ENCODE assay signal across 19 cellular contexts in genomic region chr4:94348705-94349104, GRCh38. TPM values are rescaled to one million over a fixed set of nuclear protein-coding genes. Genes with fewer than 3 reads are reported as not detected.
A peak's percentile ranks its signal among the peaks of the same experiment; 100 is the strongest.
DNase-seq lines count a peak whose midpoint lies in the region; ATAC-seq, FAIRE-seq and TF ChIP-seq lines count a peak whose summit lies in the region.
"Had no signal": no experiment of that assay in that cellular context is flagged by ENCODE, and none has a peak within 500 bp of the region (broad histone marks: within the 10 kb centered on the region; RNA-seq: fewer than 3 reads in every experiment).

No MANE protein-coding gene starts in this region.

- FAIRE-seq in GM12891 (lab: Jason Lieb, UNC): no peak

- no peak for DNase-seq in activated T-cell treated with anti-CD3 and anti-CD28 coated beads, Interleukin-2, amount 50 U/mL, for 4 hours
- no peak for DNase-seq in activated T-cell treated with anti-CD3 and anti-CD28 coated beads, Interleukin-2, amount 50 U/mL, for 1 hour
- DNase-seq in LHCN-M2 (ENCODE audit: low read depth): peak; percentile 36
- DNase-seq in activated T-helper 2 cell treated with anti-CD3 and anti-CD28 coated beads, Interferon-gamma antibody, Interleukin-2, Interleukin-4, amounts not matched to agents 10 μg/mL and 5 μg/mL and 100 μg/mL, durations not matched to agents 14 hours and 24 hours and 36 hours (ENCODE audit: low spot score): no peak
- no peak for DNase-seq in stimulated activated effector memory CD8-positive, alpha-beta T cell treated with anti-CD3 and anti-CD28 coated beads, Interleukin-12 subunit alpha, Interleukin-12 subunit beta, amount 100 ng/mL, for 72 hours (ENCODE audit: low spot score in 2 of 2)
- DNase-seq in GM12891 (ENCODE audit: insufficient read length, low spot score): no peak
- DNase-seq: DMS79, H9, Karpas-422, MM.1S, NCI-H1092 treated with DMSO at 0.1 percent for 48 hours, NCI-H146, NCI-H2029 treated with DMSO at 0.1 percent for 48 hours, NCI-H2171, NCI-H526 treated with DMSO at 0.1 percent for 48 hours had no signal

- no peak overlapping the region for H3K4me3 Mint-ChIP-seq in activated T-cell treated with anti-CD3 and anti-CD28 coated beads, Interleukin-2, amount 50 U/mL, for 4 hours
- H3K4me3 Mint-ChIP-seq in activated T-helper 2 cell treated with anti-CD3 and anti-CD28 coated beads, Interferon-gamma antibody, Interleukin-2, Interleukin-4, amounts not matched to agents 10 μg/mL and 5 μg/mL and 100 μg/mL, durations not matched to agents 14 hours and 24 hours and 36 hours (ENCODE audit: low read depth): no peak overlapping the region
- no peak overlapping the region for H3K4me3 Mint-ChIP-seq in stimulated activated effector memory CD8-positive, alpha-beta T cell treated with anti-CD3 and anti-CD28 coated beads, Interleukin-12 subunit alpha, Interleukin-12 subunit beta, amount 100 ng/mL, for 72 hours
- H3K4me3 Mint-ChIP-seq: H9 had no signal

- no peak for TF ChIP-seq POLR2A in GM12891 (IDR thresholded peaks at IDR 0.05; ENCODE audit: low read depth, low read length)

- no peaks in the 10 kb centered on the region for H3K9me3 Mint-ChIP-seq in activated T-cell treated with anti-CD3 and anti-CD28 coated beads, Interleukin-2, amount 50 U/mL, for 4 hours
- no peaks in the 10 kb centered on the region for H3K9me3 Mint-ChIP-seq in activated T-helper 2 cell treated with anti-CD3 and anti-CD28 coated beads, Interferon-gamma antibody, Interleukin-2, Interleukin-4, amounts not matched to agents 10 μg/mL and 5 μg/mL and 100 μg/mL, durations not matched to agents 14 hours and 24 hours and 36 hours
- H3K9me3 Mint-ChIP-seq in stimulated activated effector memory CD8-positive, alpha-beta T cell treated with anti-CD3 and anti-CD28 coated beads, Interleukin-12 subunit alpha, Interleukin-12 subunit beta, amount 100 ng/mL, for 72 hours: no peaks in the 10 kb centered on the region
- H3K9me3 Mint-ChIP-seq: H9 had no signal

- no peaks in the 10 kb centered on the region for H3K36me3 Mint-ChIP-seq in activated T-cell treated with anti-CD3 and anti-CD28 coated beads, Interleukin-2, amount 50 U/mL, for 4 hours (ENCODE audit: insufficient read depth)
- no peaks in the 10 kb centered on the region for H3K36me3 Mint-ChIP-seq in activated T-helper 2 cell treated with anti-CD3 and anti-CD28 coated beads, Interferon-gamma antibody, Interleukin-2, Interleukin-4, amounts not matched to agents 10 μg/mL and 5 μg/mL and 100 μg/mL, durations not matched to agents 14 hours and 24 hours and 36 hours (ENCODE audit: low read depth)
- no peaks in the 10 kb centered on the region for H3K36me3 Mint-ChIP-seq in stimulated activated effector memory CD8-positive, alpha-beta T cell treated with anti-CD3 and anti-CD28 coated beads, Interleukin-12 subunit alpha, Interleukin-12 subunit beta, amount 100 ng/mL, for 72 hours

- peaks cover 6% of the 10 kb centered on the region for H3K27me3 Mint-ChIP-seq in activated T-cell treated with anti-CD3 and anti-CD28 coated beads, Interleukin-2, amount 50 U/mL, for 4 hours (ENCODE audit: low read depth)
- H3K27me3 Mint-ChIP-seq in activated T-helper 2 cell treated with anti-CD3 and anti-CD28 coated beads, Interferon-gamma antibody, Interleukin-2, Interleukin-4, amounts not matched to agents 10 μg/mL and 5 μg/mL and 100 μg/mL, durations not matched to agents 14 hours and 24 hours and 36 hours (ENCODE audit: low read depth): no peaks in the 10 kb centered on the region

- peak; percentile 36 to 37 for ATAC-seq in activated T-cell treated with anti-CD3 and anti-CD28 coated beads, Interleukin-2, amount 50 U/mL, for 4 hours
- ATAC-seq in stimulated activated effector memory CD8-positive, alpha-beta T cell treated with anti-CD3 and anti-CD28 coated beads, Interleukin-12 subunit alpha, Interleukin-12 subunit beta, amount 100 ng/mL, for 72 hours: no peak
- ATAC-seq in HG02763 (IDR thresholded peaks at IDR 0.05; ENCODE audit: unreplicated experiment): no peak
- ATAC-seq: Panc1 had no signal

- intact Hi-C loops in activated T-helper 2 cell treated with anti-CD3 and anti-CD28 coated beads, Interferon-gamma antibody, Interleukin-2, Interleukin-4, amounts not matched to agents 10 μg/mL and 5 μg/mL and 100 μg/mL, durations not matched to agents 14 hours and 24 hours and 36 hours (cut with micrococcal nuclease): loop anchor here (1.0 to 5.0 kb wide), 3 partner anchors 9 to 141 kb away; partner anchors contain the start of genes PDLIM5 and SMARCAD1

- H3K27ac Mint-ChIP-seq in activated T-helper 2 cell treated with anti-CD3 and anti-CD28 coated beads, Interferon-gamma antibody, Interleukin-2, Interleukin-4, amounts not matched to agents 10 μg/mL and 5 μg/mL and 100 μg/mL, durations not matched to agents 14 hours and 24 hours and 36 hours: peak overlapping the region; percentile 84
- peak overlapping the region; percentile 23 for H3K27ac Mint-ChIP-seq in stimulated activated effector memory CD8-positive, alpha-beta T cell treated with anti-CD3 and anti-CD28 coated beads, Interleukin-12 subunit alpha, Interleukin-12 subunit beta, amount 100 ng/mL, for 72 hours
- H3K27ac Mint-ChIP-seq: H9 had no signal

- peaks cover 14% of the 10 kb centered on the region for H3K4me1 Mint-ChIP-seq in activated T-cell treated with anti-CD3 and anti-CD28 coated beads, Interleukin-2, amount 50 U/mL, for 4 hours (ENCODE audit: low read depth)
- H3K4me1 Mint-ChIP-seq in activated T-helper 2 cell treated with anti-CD3 and anti-CD28 coated beads, Interferon-gamma antibody, Interleukin-2, Interleukin-4, amounts not matched to agents 10 μg/mL and 5 μg/mL and 100 μg/mL, durations not matched to agents 14 hours and 24 hours and 36 hours (ENCODE audit: low read depth): peaks cover 73% of the 10 kb centered on the region
- no peaks in the 10 kb centered on the region for H3K4me1 Mint-ChIP-seq in stimulated activated effector memory CD8-positive, alpha-beta T cell treated with anti-CD3 and anti-CD28 coated beads, Interleukin-12 subunit alpha, Interleukin-12 subunit beta, amount 100 ng/mL, for 72 hours
- H3K4me1 Mint-ChIP-seq: H9 had no signal

TF ChIP-seq in GM12891, 5 proteins besides CTCF, POLR2A, EP300 and RAD21:
- TF ChIP-seq POU2F2 (IDR thresholded peaks at IDR 0.05; ENCODE audit: low read depth, low read length) (no peak), SPI1 (IDR thresholded peaks at IDR 0.05; ENCODE audit: low read depth, low read length) (no peak), POLR2AphosphoS5 (IDR thresholded peaks at IDR 0.05; ENCODE audit: low read depth, low read length) (no peak), TAF1 (IDR thresholded peaks at IDR 0.05; ENCODE audit: low read depth, low read length) (no peak), PAX5 (IDR thresholded peaks at IDR 0.05; ENCODE audit: insufficient read depth, low read length, severe bottlenecking) (no peak)

RNA-seq across cellular contexts. Expression of gene HPGDS, which starts 6.1 kb away (rescaled TPM):
- total RNA-seq in activated T-cell treated with anti-CD3 and anti-CD28 coated beads, Interleukin-2, amount 50 U/mL, for 4 hours: under 1 TPM in 1 of 3 donors, not detected in 2; 0.14 TPM
- total RNA-seq in LHCN-M2 (2014; rRNA removed): not detected in 2 replicates
- polyA plus RNA-seq in LHCN-M2 (2012): not detected
- 0.23 and 0.37 TPM in 2 replicates for total RNA-seq in activated T-helper 2 cell treated with anti-CD3 and anti-CD28 coated beads, Interferon-gamma antibody, Interleukin-2, Interleukin-4, amounts not matched to agents 10 μg/mL and 5 μg/mL and 100 μg/mL, durations not matched to agents 14 hours and 24 hours and 36 hours
- polyA plus RNA-seq in GM12891 (2012; ENCODE audit: low read depth, missing spikeins): not detected
- total RNA-seq: A673, H9, HT-29 had no signal

Comparison
In these comparisons a context has a peak if more than half of its experiments do, and no peak if none do; other contexts are left out.
1. ATAC-seq: peak in activated T-cell treated with anti-CD3 and anti-CD28 coated beads, Interleukin-2, amount 50 U/mL, for 4 hours (2 of 2); none in stimulated activated effector memory CD8-positive, alpha-beta T cell treated with anti-CD3 and anti-CD28 coated beads, Interleukin-12 subunit alpha, Interleukin-12 subunit beta, amount 100 ng/mL, for 72 hours (single experiment) and HG02763 (single experiment).